In genomic region chr1:153977250-153978240, GRCh38 we compare ENCODE assay signal across 8 cellular contexts. TPM values are rescaled to one million over a fixed set of nuclear protein-coding genes. Genes with fewer than 3 reads are reported as not detected.
DNase-seq lines count a peak whose midpoint lies in the region; ATAC-seq and TF ChIP-seq lines count a peak whose summit lies in the region.

Gene JTB (minus strand): TSS chr1:153977674. CDS start chr1:153977252, 422 bp downstream.

- DNase-seq in AG04449 (ENCODE audit: low read depth, low spot score) (no peak), NCI-H748 (lab: John Stamatoyannopoulos, UW; ENCODE audit: unreplicated experiment) (peak; percentile 87), dedifferentiated amniotic fluid mesenchymal stem cell (ENCODE audit: extremely low spot score) (peak; percentile 86), left lobe of liver (ENCODE audit: low spot score) (peak; percentile 93)
- peak; percentile 85 for DNase-seq in activated CD4-positive, alpha-beta T cell treated with anti-CD3 and anti-CD28 coated beads, Interleukin-2, amount 50 U/mL, for 1 hour
- DNase-seq in stimulated activated CD4-positive, alpha-beta T cell treated with anti-CD3 and anti-CD28 coated beads, Interleukin-2, amount 100 ng/mL, for 4 hours (ENCODE audit: low read depth): peak; percentile 79

- peak within 1 kb of the TSS; percentile 98 for H3K4me3 ChIP-seq in AG04449 (ENCODE audit: low read depth, low read length)

- TF ChIP-seq CTCF in AG04449 (IDR thresholded peaks at IDR 0.05; ENCODE audit: insufficient read depth, low read length, missing control alignments): no peak

- POLR2A ChIA-PET in AG04449 (lab: Yijun Ruan, JAX): interaction anchor here (0.6 to 4.1 kb wide), 10 partner anchors 8 to 350 kb away, joined by 3 to 44 read pairs (median 4); partner anchors contain the start of genes CREB3L4, CRTC2, GATAD2B and RAB13

- CTCF ChIA-PET in AG04449 (lab: Yijun Ruan, JAX): interaction anchor here (1.2 to 5.3 kb wide), 9 partner anchors 9 to 300 kb away, joined by 3 to 55 read pairs (median 5); partner anchors contain the start of genes CREB3L4, DENND4B, NPR1 and RAB13

- peak; percentile 86 for ATAC-seq in GM19025 (IDR thresholded peaks at IDR 0.05; ENCODE audit: low read depth, unreplicated experiment)
- ATAC-seq in HG03457 (IDR thresholded peaks at IDR 0.05; ENCODE audit: unreplicated experiment): peak; percentile 62
- ATAC-seq in left lobe of liver: peak; percentile 93

RNA-seq across cellular contexts. Expression of gene JTB, which starts in this region (rescaled TPM):
- 97.0 TPM for total RNA-seq in left lobe of liver
